In the genomic region with DNA sequence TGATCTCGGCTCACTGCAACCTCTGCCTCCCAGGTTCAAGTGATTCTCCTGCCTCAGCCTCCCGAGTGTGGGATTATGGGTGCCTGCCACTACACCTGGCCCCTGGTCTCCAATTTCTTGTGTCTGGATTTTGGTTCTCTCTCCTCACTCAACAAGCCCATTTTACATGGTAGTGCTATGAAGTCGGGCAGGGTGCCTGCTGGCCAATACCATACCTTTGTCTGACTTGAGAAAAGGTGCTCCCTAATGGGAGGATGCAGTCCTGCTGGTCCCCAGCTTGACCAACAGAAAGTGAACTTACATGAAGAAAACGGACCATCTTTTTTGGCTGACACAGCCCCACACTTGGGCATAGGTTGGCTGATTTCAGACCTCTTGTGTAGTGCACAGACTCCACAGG, we compare ENCODE assay signal across 15 cellular contexts. TPM values are rescaled to one million over a fixed set of nuclear protein-coding genes. Genes with fewer than 3 reads are reported as not detected.
DNase-seq lines count a peak whose midpoint lies in the region; ATAC-seq and TF ChIP-seq lines count a peak whose summit lies in the region.
"Had no signal": no experiment of that assay in that cellular context is flagged by ENCODE, and none has a peak within 500 bp of the region (broad histone marks: within the 10 kb centered on the region; RNA-seq: fewer than 3 reads in every experiment).

No MANE protein-coding gene starts in this region.

- 72 to 88% (median 81%) methylated on average over 4 of the region's 4 CpGs for WGBS in heart left ventricle, 4 donors

- H3K4me3 Mint-ChIP-seq in T-helper 17 cell (no peak overlapping the region), nephron (peak overlapping the region; percentile 59 to 78 (median 71))
- H3K4me3 Mint-ChIP-seq: HFFc6 had no signal

- no peaks in the 10 kb centered on the region for H3K9me3 ChIP-seq in left ventricle myocardium inferior (replicated peaks)
- H3K9me3 ChIP-seq in heart left ventricle: peaks cover 0 to 5% (median 0%) of the 10 kb centered on the region in 12 donors
- H3K9me3 ChIP-seq in T-helper 17 cell (ENCODE audit: control insufficient read depth, low read length, poor library complexity, severe bottlenecking): no peaks in the 10 kb centered on the region
- H3K9me3 ChIP-seq in uterus: no peaks in the 10 kb centered on the region

- H3K27ac Mint-ChIP-seq in T-helper 17 cell (peak overlapping the region; percentile 73), nephron (no peak overlapping the region)
- H3K27ac Mint-ChIP-seq in activated naive CD4-positive, alpha-beta T cell treated with anti-CD3 and anti-CD28 coated beads, Interleukin-2, amount 50 U/mL, for 72 hours: no peak overlapping the region
- H3K27ac Mint-ChIP-seq: B cell, HFFc6 had no signal

- H3K27me3 ChIP-seq in left ventricle myocardium inferior (ENCODE audit: low read depth) (no peaks in the 10 kb centered on the region), heart left ventricle (peaks cover 0 to 5% (median 0%) of the 10 kb centered on the region in 9 donors), uterus (no peaks in the 10 kb centered on the region)

- H3K36me3 Mint-ChIP-seq in T-helper 17 cell (ENCODE audit: low read depth) (peaks cover 2% of the 10 kb centered on the region), nephron (ENCODE audit: low read depth) (no peaks in the 10 kb centered on the region)
- no peaks in the 10 kb centered on the region for H3K36me3 Mint-ChIP-seq in activated naive CD4-positive, alpha-beta T cell treated with anti-CD3 and anti-CD28 coated beads, Interleukin-2, amount 50 U/mL, for 72 hours
- H3K36me3 Mint-ChIP-seq: CD4-positive, alpha-beta memory T cell had no signal

- ATAC-seq in heart left ventricle (no peak), T-helper 17 cell (no peak), GM19397 (IDR thresholded peaks at IDR 0.05; ENCODE audit: unreplicated experiment) (no peak)
- ATAC-seq in activated naive CD4-positive, alpha-beta T cell treated with anti-CD3 and anti-CD28 coated beads, Interleukin-2, amount 50 U/mL, for 72 hours: no peak
- ATAC-seq: HepG2 had no signal

- H3K4me1 Mint-ChIP-seq in T-helper 17 cell (peaks cover 12% of the 10 kb centered on the region), nephron (peaks cover 24% of the 10 kb centered on the region)

- TF ChIP-seq CTCF in left ventricle myocardium inferior (IDR thresholded peaks at IDR 0.05; ENCODE audit: borderline replicate concordance): no peak
- TF ChIP-seq CTCF in heart left ventricle (IDR thresholded peaks at IDR 0.05): no peak
- no peak for TF ChIP-seq CTCF in nephron (IDR thresholded peaks at IDR 0.05; ENCODE audit: unreplicated experiment in 3 of 3)
- TF ChIP-seq CTCF in uterus (IDR thresholded peaks at IDR 0.05): no peak

- intact Hi-C loops in left ventricle myocardium inferior (cut with micrococcal nuclease) (loop anchor here (10.0 kb wide), 1 partner anchor 94 kb away; no protein-coding TSS in a partner anchor), heart left ventricle (cut with DNase I) (loop anchor here in 9 of 10 donors (1.0 to 10.0 kb wide), 9 partner anchors 82 to 804 kb away; partner anchors contain the start of genes MRRF (in 4 of the 9), RBM18 (in 4 of the 9) and LHX6 (in 1 of the 9)), uterus (cut with DNase I; ENCODE audit: low total_unique reads) (no loop called here)

- H3K27ac ChIP-seq in left ventricle myocardium inferior (replicated peaks): peak overlapping the region; percentile 83
- no peak overlapping the region for H3K27ac ChIP-seq in heart left ventricle
- no peak overlapping the region for H3K27ac ChIP-seq in uterus

- H3K27me3 Mint-ChIP-seq in T-helper 17 cell (peaks cover 55% of the 10 kb centered on the region), nephron (ENCODE audit: low read depth) (peaks cover 62% of the 10 kb centered on the region)

- no peaks in the 10 kb centered on the region for H3K36me3 ChIP-seq in left ventricle myocardium inferior
- H3K36me3 ChIP-seq in heart left ventricle: no peaks in the 10 kb centered on the region
- H3K36me3 ChIP-seq in uterus: no peaks in the 10 kb centered on the region

- H3K4me3 ChIP-seq in left ventricle myocardium inferior (no peak overlapping the region), heart left ventricle (no peak overlapping the region), uterus (no peak overlapping the region)

- H3K4me1 ChIP-seq in left ventricle myocardium inferior: peaks cover 27% of the 10 kb centered on the region
- peaks cover 0 to 23% (median 17%) of the 10 kb centered on the region in 12 donors for H3K4me1 ChIP-seq in heart left ventricle
- peaks cover 0 to 3% of the 10 kb centered on the region in 2 donors for H3K4me1 ChIP-seq in uterus

- TF ChIP-seq POLR2A in heart left ventricle (IDR thresholded peaks at IDR 0.05) (no peak), uterus (IDR thresholded peaks at IDR 0.05) (no peak)

- DNase-seq in left ventricle myocardium inferior (no peak), heart left ventricle (no peak), T-helper 17 cell (no peak), uterus (no peak)
- DNase-seq in activated naive CD4-positive, alpha-beta T cell treated with anti-CD3 and anti-CD28 coated beads, Interleukin-2, amount 50 U/mL, for 72 hours (ENCODE audit: low spot score in 2 of 2): no peak
- DNase-seq: C1 segment of cervical spinal cord; CD4-positive, alpha-beta memory T cell; DMS79 treated with DMSO at 0.1 percent for 48 hours; EL; HCEC 1CT; HFFc6 had no signal

- H3K9me3 Mint-ChIP-seq in nephron: peaks cover 2% of the 10 kb centered on the region
- no peaks in the 10 kb centered on the region for H3K9me3 Mint-ChIP-seq in activated naive CD4-positive, alpha-beta T cell treated with anti-CD3 and anti-CD28 coated beads, Interleukin-2, amount 50 U/mL, for 72 hours

RNA-seq across cellular contexts. Expression of gene PTGS1, which starts 21.6 kb away (rescaled TPM):
- 6.7 TPM for total RNA-seq in left ventricle myocardium inferior
- 10 to 100 TPM in 2 of 9 donors, 1 to 10 TPM in 7; 2.0 to 24.7 (median 6.3) TPM for total RNA-seq in heart left ventricle
- polyA plus RNA-seq in heart left ventricle: 1 to 10 TPM in 1 of 2 donors, under 1 TPM in 1; 0.91 to 6.9 TPM
- 100 to 1,000 TPM in 1 of 2 donors, 1 to 10 TPM in 1; 3.0 to 123 TPM for total RNA-seq in T-helper 17 cell
- total RNA-seq in activated naive CD4-positive, alpha-beta T cell treated with anti-CD3 and anti-CD28 coated beads, Interleukin-2, amount 50 U/mL, for 72 hours: under 1 TPM; 0.25 to 0.54 TPM
- total RNA-seq in uterus: 10 to 100 TPM in 2 of 4 donors, 1 to 10 TPM in 2; 2.1 to 20.6 (median 7.4) TPM
